In the genomic region with DNA sequence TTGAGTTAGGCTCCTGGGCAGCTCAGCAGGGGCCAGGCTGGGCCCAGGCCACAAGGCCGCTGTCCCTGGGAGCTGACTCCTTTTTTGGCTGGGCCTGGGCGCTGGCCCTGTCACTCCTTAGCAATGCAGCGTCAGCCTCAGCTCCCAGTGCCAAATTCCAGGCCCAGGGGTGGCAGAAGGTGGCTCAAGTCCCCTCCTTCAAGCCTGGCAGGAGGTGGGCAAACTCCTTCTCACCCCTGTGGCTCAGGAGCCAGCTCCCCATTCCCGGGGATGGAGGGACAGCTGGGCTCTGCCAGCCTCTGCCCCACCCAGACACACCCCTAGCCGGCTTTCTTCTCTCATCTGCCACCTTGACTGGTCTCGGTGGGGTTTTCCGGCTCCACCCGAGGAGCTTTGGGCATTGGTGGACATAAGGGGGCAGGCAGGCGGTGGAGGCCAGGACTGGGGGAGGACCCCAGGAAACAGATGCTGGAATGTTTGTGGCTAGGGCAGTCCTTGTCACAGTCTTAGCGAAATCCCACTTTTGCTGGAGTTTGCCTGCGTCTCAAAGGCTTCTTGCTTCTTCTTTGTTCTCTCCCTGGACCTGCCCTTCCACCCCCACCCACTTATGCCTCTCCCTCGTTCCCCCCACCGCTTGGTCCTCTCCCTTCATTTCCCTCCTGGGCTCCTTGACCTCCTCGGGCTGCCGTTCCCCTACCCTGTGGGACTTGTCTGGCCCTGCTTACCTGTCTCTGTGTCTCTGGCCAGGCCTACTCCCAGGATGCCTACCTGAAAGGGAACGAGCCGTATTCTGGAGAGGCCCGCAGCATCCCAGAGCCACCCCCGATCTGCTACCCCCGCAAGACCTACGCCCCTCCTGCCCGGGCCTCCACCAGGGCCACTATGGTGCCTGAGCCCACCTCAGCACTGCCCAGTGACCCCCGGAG, we compare ENCODE assay signal across 9 cellular contexts. TPM values are rescaled to one million over a fixed set of nuclear protein-coding genes. Genes with fewer than 3 reads are reported as not detected.
A peak's percentile ranks its signal among the peaks of the same experiment; 100 is the strongest.
DNase-seq lines count a peak whose midpoint lies in the region; ATAC-seq, FAIRE-seq and TF ChIP-seq lines count a peak whose summit lies in the region.
"Had no signal": no experiment of that assay in that cellular context is flagged by ENCODE, and none has a peak within 500 bp of the region (broad histone marks: within the 10 kb centered on the region; RNA-seq: fewer than 3 reads in every experiment).

No MANE protein-coding gene starts in this region.

- H3K4me2 ChIP-seq in H9 (ENCODE audit: insufficient read depth, insufficient read length, low read length) = no peak overlapping the region
- no peak overlapping the region for H3K4me2 ChIP-seq in OCI-LY7 (ENCODE audit: low read length)

- peaks cover under 1% of the 10 kb centered on the region for H4K20me1 ChIP-seq in H9 (ENCODE audit: control insufficient read depth, insufficient read depth, insufficient read length)
- H4K20me1 ChIP-seq in OCI-LY7 (ENCODE audit: insufficient read depth, low read length) = no peaks in the 10 kb centered on the region

- no peak for TF ChIP-seq CTCF in H9 (conservative IDR thresholded peaks at IDR 0.05)
- no peak for TF ChIP-seq CTCF in breast epithelium (IDR thresholded peaks at IDR 0.05)
- no peak for TF ChIP-seq CTCF in kidney (IDR thresholded peaks at IDR 0.05; ENCODE audit: borderline replicate concordance, extremely low read depth, insufficient read depth)
- TF ChIP-seq CTCF in OCI-LY7 (conservative IDR thresholded peaks at IDR 0.05; ENCODE audit: low read length) = no peak

- H3K27me3 ChIP-seq in H9 (ENCODE audit: insufficient read depth, low read length) = no peaks in the 10 kb centered on the region
- H3K27me3 ChIP-seq in breast epithelium = no peaks in the 10 kb centered on the region
- H3K27me3 ChIP-seq in subcutaneous abdominal adipose tissue (ENCODE audit: control insufficient read depth in 5 of 5, insufficient read depth in 4 of 5, low read length in 5 of 5) = no peaks in the 10 kb centered on the region

- CTCF ChIA-PET in OCI-LY7 (lab: Charles Lee; ENCODE audit: unreplicated experiment) = no interaction called here

- H3K9me3 ChIP-seq in H9 (ENCODE audit: control insufficient read depth, low read depth, low read length) (no peaks in the 10 kb centered on the region), breast epithelium (no peaks in the 10 kb centered on the region), kidney (ENCODE audit: control insufficient read depth in 1 of 2, low read length in 2 of 2) (no peaks in the 10 kb centered on the region), subcutaneous abdominal adipose tissue (ENCODE audit: control insufficient read depth in 5 of 5, low read length in 5 of 5) (no peaks in the 10 kb centered on the region), OCI-LY7 (ENCODE audit: low read length) (no peaks in the 10 kb centered on the region)

- H3K27me3 Mint-ChIP-seq in H9 (ENCODE audit: low read depth) = no peaks in the 10 kb centered on the region

- H3K23me2 ChIP-seq in H9 (ENCODE audit: insufficient read length, low read depth, low read length, poor library complexity, severe bottlenecking) = no peaks in the 10 kb centered on the region

- H3K79me2 ChIP-seq in H9 (ENCODE audit: insufficient read depth, low read length) (peaks cover 3% of the 10 kb centered on the region; the same call in 1 of the 2 replicates), OCI-LY7 (ENCODE audit: insufficient read depth, low read depth, low read length) (no peaks in the 10 kb centered on the region)

- H3T11ph ChIP-seq in H9 (ENCODE audit: low read length) = no peak overlapping the region

- H3K36me3 ChIP-seq in breast epithelium (no peaks in the 10 kb centered on the region), kidney (ENCODE audit: control insufficient read depth in 1 of 2, insufficient read depth in 2 of 2, low read length in 2 of 2) (no peaks in the 10 kb centered on the region), subcutaneous abdominal adipose tissue (ENCODE audit: control insufficient read depth in 5 of 5, insufficient read depth in 5 of 5, low read length in 5 of 5) (peaks cover 0 to 65% (median 56%) of the 10 kb centered on the region in 5 donors), OCI-LY7 (ENCODE audit: insufficient read depth, low read length) (no peaks in the 10 kb centered on the region)

- H3K14ac ChIP-seq in H9 (ENCODE audit: insufficient read depth, low read length) = no peak overlapping the region; the same call in 1 of the 2 replicates

- no peak overlapping the region for H2BK120ac ChIP-seq in H9 (ENCODE audit: low read depth, low read length, poor library complexity, severe bottlenecking)

- no TSS peak for BruUV-seq in OCI-LY7 (replicated peaks; lab: Mats Ljungman, UMichigan)

- no peak overlapping the region for H3K18ac ChIP-seq in H9 (ENCODE audit: insufficient read length, low read depth, low read length)

- intact Hi-C loops in breast epithelium (cut with DNase I; ENCODE audit: low total_unique reads) (loop anchor here (1.0 kb wide), 1 partner anchor 19 kb away; no protein-coding TSS in a partner anchor), kidney (cut with DNase I) (no loop called here), OCI-LY7 (cut with micrococcal nuclease; ENCODE audit: unreplicated experiment) (no loop called here)

- H4K5ac ChIP-seq in H9 (ENCODE audit: insufficient read length, low read depth, low read length) = no peak overlapping the region

- ATAC-seq in HG03097 (IDR thresholded peaks at IDR 0.05; ENCODE audit: low FRiP score, unreplicated experiment) = no peak

- H3K9me2 ChIP-seq in OCI-LY7 (ENCODE audit: insufficient read depth, low read length) = no peaks in the 10 kb centered on the region

- no peaks in the 10 kb centered on the region for H3K79me1 ChIP-seq in H9 (ENCODE audit: insufficient read depth, low read depth, low read length, poor library complexity, severe bottlenecking)

- H4K8ac ChIP-seq in H9 (replicated peaks; ENCODE audit: insufficient read length, low read depth, low read length) = no peak overlapping the region

- no peak overlapping the region for H3K23ac ChIP-seq in H9 (ENCODE audit: insufficient read length, low read depth, low read length)

- no peak for FAIRE-seq in kidney (lab: Jason Lieb, UNC)

- POLR2A ChIA-PET in OCI-LY7 (lab: Charles Lee) = no interaction called here

- H2AFZ ChIP-seq in H9 (ENCODE audit: low read length) (no peak overlapping the region), OCI-LY7 (ENCODE audit: low read length) (no peak overlapping the region)

- H2BK12ac ChIP-seq in H9 (ENCODE audit: insufficient read length, low read depth, low read length) = no peak overlapping the region

- H2AK5ac ChIP-seq in H9 (ENCODE audit: insufficient read length, low read length) = no peak overlapping the region

- peaks cover 34 to 67% (median 38%) of the 10 kb centered on the region in 3 experiments; a peak in 6 of 7 replicates for H3K36me3 Mint-ChIP-seq in H9 (ENCODE audit: insufficient read depth in 1 of 3, low read depth in 3 of 3)

- DNase-seq in H9 = no peak
- peak in 1 of 2 donors; percentile 84 for DNase-seq in breast epithelium (ENCODE audit: low spot score in 2 of 2)
- DNase-seq in kidney = peak; percentile 83
- no peak for DNase-seq in OCI-LY7 (ENCODE audit: low spot score)
- DNase-seq in H4 (ENCODE audit: low spot score) = no peak
- DNase-seq in iPS-NIHi7 (ENCODE audit: extremely low spot score) = no peak
- DNase-seq: activated CD4-positive, alpha-beta T cell treated with anti-CD3 and anti-CD28 coated beads, Interleukin-2, amount 50 U/mL, for 4 hours had no signal

- no peak overlapping the region for H3K27ac ChIP-seq in H9 (ENCODE audit: insufficient read length, low read depth, low read length)
- peak overlapping the region; percentile 93 to 97 for H3K27ac ChIP-seq in breast epithelium
- peak overlapping the region; percentile 88 to 91 for H3K27ac ChIP-seq in kidney (ENCODE audit: low read depth in 2 of 2, low read length in 2 of 2)
- H3K27ac ChIP-seq in subcutaneous abdominal adipose tissue (ENCODE audit: low read depth, low read length) = peak overlapping the region; percentile 82
- no peak overlapping the region for H3K27ac ChIP-seq in OCI-LY7 (ENCODE audit: low read depth, low read length, poor library complexity, severe bottlenecking)

- TF ChIP-seq POLR2A in breast epithelium (IDR thresholded peaks at IDR 0.05) = no peak

- H2BK15ac ChIP-seq in H9 (ENCODE audit: low read depth, low read length) = no peak overlapping the region

- H3K9ac ChIP-seq in H9 (ENCODE audit: extremely low read depth, insufficient read length, low read length) = no peak overlapping the region
- peak overlapping the region in 1 of 2 donors; percentile 26 for H3K9ac ChIP-seq in kidney (ENCODE audit: low read length in 2 of 2)
- H3K9ac ChIP-seq in subcutaneous abdominal adipose tissue (ENCODE audit: low read length in 5 of 5) = peak overlapping the region; percentile 55 to 67 (median 64)

- no CpG with 5 or more reads among the region's 23 CpGs for WGBS in H9 (ENCODE audit: extremely low coverage, insufficient read length, low lambda C conversion rate)

- peaks cover 8 to 13% of the 10 kb centered on the region in 2 experiments for H3K4me1 Mint-ChIP-seq in H9

- H3K4me3 Mint-ChIP-seq in H9 = peak overlapping the region in 1 of 2 experiments; percentile 69; a peak in 2 of 5 replicates

- H3K4ac ChIP-seq in H9 (ENCODE audit: low read depth, low read length) = no peak overlapping the region

- H3K56ac ChIP-seq in H9 (ENCODE audit: insufficient read length, low read depth, low read length) = no peak overlapping the region

- H3K4me3 ChIP-seq in breast epithelium = peak overlapping the region; percentile 44 to 70 (median 55)
- peak overlapping the region; percentile 40 to 55 for H3K4me3 ChIP-seq in kidney (ENCODE audit: low read length in 2 of 2)
- peak overlapping the region; percentile 56 to 73 (median 60) for H3K4me3 ChIP-seq in subcutaneous abdominal adipose tissue (ENCODE audit: low read depth in 1 of 5, low read length in 5 of 5)
- no peak overlapping the region for H3K4me3 ChIP-seq in OCI-LY7 (ENCODE audit: low read depth, low read length, poor library complexity, severe bottlenecking)

- H3K27ac Mint-ChIP-seq in H9 = peak overlapping the region; percentile 79 to 95 (median 89)

- no peak overlapping the region for H4K91ac ChIP-seq in H9 (ENCODE audit: insufficient read length, low read depth, low read length)

- H3K4me1 ChIP-seq in H9 (ENCODE audit: insufficient read depth, low read length) (no peaks in the 10 kb centered on the region), breast epithelium (peaks cover 0 to 9% of the 10 kb centered on the region in 2 donors), kidney (ENCODE audit: control insufficient read depth in 1 of 2, insufficient read depth in 1 of 2, low read depth in 1 of 2, low read length in 2 of 2) (peaks cover 0 to 5% of the 10 kb centered on the region in 2 donors), subcutaneous abdominal adipose tissue (ENCODE audit: control insufficient read depth in 5 of 5, insufficient read depth in 5 of 5, low read length in 5 of 5) (peaks cover 8 to 41% (median 36%) of the 10 kb centered on the region in 5 donors), OCI-LY7 (ENCODE audit: insufficient read depth, low read length, poor library complexity, severe bottlenecking) (no peaks in the 10 kb centered on the region)

- H2BK20ac ChIP-seq in H9 (ENCODE audit: low read depth, low read length, poor library complexity, severe bottlenecking) = no peak overlapping the region

- no peaks in the 10 kb centered on the region; a peak in 1 of 5 replicates for H3K9me3 Mint-ChIP-seq in H9

- no peak overlapping the region for H2BK5ac ChIP-seq in H9 (ENCODE audit: insufficient read length, low read length)

RNA-seq across cellular contexts. Expression of a gene that starts 37.4 kb away (rescaled TPM):
- total RNA-seq in H9 (2021) = 96.3 and 97.9 TPM in 2 replicates
- total RNA-seq in breast epithelium = 10 to 100 TPM; 13.8 to 25.2 (median 21.1) TPM
- 53.8 TPM for total RNA-seq in kidney
- 7.6 TPM for polyA plus RNA-seq in kidney (ENCODE audit: insufficient read depth, low read depth, low replicate concordance)
- 18.6 and 25.4 TPM in 2 replicates for total RNA-seq in OCI-LY7 (2014; rRNA removed; shearing (Covaris generic))
- total RNA-seq in OCI-LY7 (2022) = 14.6 and 16.3 TPM in 2 replicates
- 6.8 and 11.7 TPM in 2 replicates for total RNA-seq in H4 (2014; rRNA removed; shearing (Covaris generic))

Comparison
In these comparisons a context has a peak if more than half of its experiments do, and no peak if none do; other contexts are left out.
1. H3K27ac ChIP-seq: peak in breast epithelium (2 of 2), kidney (2 of 2) and subcutaneous abdominal adipose tissue (single experiment); none in H9 (single experiment) and OCI-LY7 (single experiment).